ENCODE assay signal across 30 cellular contexts in genomic region chr12:45898094-45898493, GRCh38.
"Had no signal": no experiment of that assay in that cellular context is flagged by ENCODE, and none has a peak within 500 bp of the region (broad histone marks: within the 10 kb centered on the region; RNA-seq: fewer than 3 reads in every experiment).

No MANE protein-coding gene starts in this region.

- H3K27me3 Mint-ChIP-seq: activated CD4-positive, alpha-beta memory T cell treated with anti-CD3 and anti-CD28 coated beads, Interleukin-2, amount 10 ng/mL, durations not matched to agents 7 days and 5 days; activated CD4-positive, alpha-beta T cell treated with anti-CD3 and anti-CD28 coated beads, Interleukin-2, amount 10 ng/mL, durations not matched to agents 7 days and 5 days; activated naive CD8-positive, alpha-beta T cell treated with anti-CD3 and anti-CD28 coated beads for 36 hours; activated naive CD8-positive, alpha-beta T cell treated with anti-CD3 and anti-CD28 coated beads, Interleukin-2, amount 50 U/mL, for 24 hours had no signal

- H3K9me3 Mint-ChIP-seq: activated naive CD8-positive, alpha-beta T cell treated with anti-CD3 and anti-CD28 coated beads, Interleukin-2, amount 50 U/mL, for 24 hours; activated T-cell treated with anti-CD3 and anti-CD28 coated beads, Interleukin-2, amount 50 U/mL, for 4 hours; activated T-helper 1 cell treated with anti-CD3 and anti-CD28 coated beads, Interleukin-12 subunit alpha, Interleukin-12 subunit beta, Interleukin-2, Interleukin-4 antibody, amounts not matched to agents 30 ng/mL and 10 ng/mL and 1 ng/mL, durations not matched to agents 14 hours and 24 hours and 36 hours had no signal

- H3K36me3 ChIP-seq: adrenal gland had no signal

- H3K9me3 ChIP-seq: adrenal gland, body of pancreas, colonic mucosa, esophagus muscularis mucosa, gastrocnemius medialis, heart left ventricle had no signal

- H3K27ac ChIP-seq: adrenal gland, body of pancreas, colonic mucosa, esophagus muscularis mucosa, foreskin keratinocyte, gastrocnemius medialis, heart left ventricle, VCaP had no signal

- H3K27ac Mint-ChIP-seq: activated CD4-positive, alpha-beta memory T cell treated with anti-CD3 and anti-CD28 coated beads, Interleukin-2, amount 10 ng/mL, durations not matched to agents 7 days and 5 days; activated CD4-positive, alpha-beta T cell treated with anti-CD3 and anti-CD28 coated beads, Interleukin-2, amount 10 ng/mL, durations not matched to agents 7 days and 5 days; activated naive CD8-positive, alpha-beta T cell treated with anti-CD3 and anti-CD28 coated beads for 36 hours; activated naive CD8-positive, alpha-beta T cell treated with anti-CD3 and anti-CD28 coated beads, Interleukin-2, amount 50 U/mL, for 24 hours; activated T-helper 1 cell treated with anti-CD3 and anti-CD28 coated beads, Interleukin-12 subunit alpha, Interleukin-12 subunit beta, Interleukin-2, Interleukin-4 antibody, amounts not matched to agents 30 ng/mL and 10 ng/mL and 1 ng/mL, durations not matched to agents 14 hours and 24 hours and 36 hours; WTC11 had no signal

- H3K27me3 ChIP-seq: adrenal gland, body of pancreas, colonic mucosa, esophagus muscularis mucosa, foreskin keratinocyte, gastrocnemius medialis, heart left ventricle had no signal

- H3K4me3 Mint-ChIP-seq: activated CD4-positive, alpha-beta memory T cell treated with anti-CD3 and anti-CD28 coated beads, Interleukin-2, amount 10 ng/mL, durations not matched to agents 7 days and 5 days; activated CD4-positive, alpha-beta T cell treated with anti-CD3 and anti-CD28 coated beads, Interleukin-2, amount 10 ng/mL, durations not matched to agents 7 days and 5 days; activated naive CD8-positive, alpha-beta T cell treated with anti-CD3 and anti-CD28 coated beads for 36 hours; activated naive CD8-positive, alpha-beta T cell treated with anti-CD3 and anti-CD28 coated beads, Interleukin-2, amount 50 U/mL, for 24 hours; activated T-cell treated with anti-CD3 and anti-CD28 coated beads, Interleukin-2, amount 50 U/mL, for 4 hours; activated T-helper 1 cell treated with anti-CD3 and anti-CD28 coated beads, Interleukin-12 subunit alpha, Interleukin-12 subunit beta, Interleukin-2, Interleukin-4 antibody, amounts not matched to agents 30 ng/mL and 10 ng/mL and 1 ng/mL, durations not matched to agents 14 hours and 24 hours and 36 hours; WTC11 had no signal

- ATAC-seq: activated naive CD8-positive, alpha-beta T cell treated with anti-CD3 and anti-CD28 coated beads, Interleukin-2, amount 50 U/mL, for 24 hours; activated T-cell treated with anti-CD3 and anti-CD28 coated beads, Interleukin-2, amount 50 U/mL, for 4 hours; body of pancreas; foreskin keratinocyte; gastrocnemius medialis; heart left ventricle; WTC11 had no signal

- H3K4me1 ChIP-seq: adrenal gland, body of pancreas, colonic mucosa, esophagus muscularis mucosa, foreskin keratinocyte, gastrocnemius medialis, heart left ventricle had no signal

- H3K4me3 ChIP-seq: adrenal gland, body of pancreas, colonic mucosa, esophagus muscularis mucosa, gastrocnemius medialis, heart left ventricle had no signal

- DNase-seq: activated CD4-positive, alpha-beta memory T cell treated with anti-CD3 and anti-CD28 coated beads, Interleukin-2, amount 10 ng/mL, durations not matched to agents 7 days and 5 days; activated CD4-positive, alpha-beta T cell treated with anti-CD3 and anti-CD28 coated beads for 1 hour; activated CD4-positive, alpha-beta T cell treated with anti-CD3 and anti-CD28 coated beads for 4 hours; activated CD4-positive, alpha-beta T cell treated with anti-CD3 and anti-CD28 coated beads, Interleukin-2, amount 10 ng/mL, durations not matched to agents 7 days and 5 days; activated CD4-positive, alpha-beta T cell treated with anti-CD3 and anti-CD28 coated beads, Interleukin-2, amount 50 U/mL, for 4 hours; activated CD8-positive, alpha-beta memory T cell treated with anti-CD3 and anti-CD28 coated beads, Interleukin-2, amount 50 U/mL, for 48 hours; activated gamma-delta T cell; activated naive CD4-positive, alpha-beta T cell treated with anti-CD3 and anti-CD28 coated beads, Interleukin-2, amount 50 U/mL, for 16 hours; activated naive CD4-positive, alpha-beta T cell treated with Interleukin-2 at 50 U/mL for 16 hours; activated naive CD8-positive, alpha-beta T cell treated with anti-CD3 and anti-CD28 coated beads for 36 hours; activated naive CD8-positive, alpha-beta T cell treated with anti-CD3 and anti-CD28 coated beads, Interleukin-2, amount 50 U/mL, for 24 hours; activated T-cell treated with anti-CD3 and anti-CD28 coated beads, Interleukin-2, amount 50 U/mL, for 4 hours; adrenal gland; amygdala; aorta; body of pancreas; caudate nucleus; cerebellar nuclear complex; colonic mucosa; effector CD8-positive, alpha-beta T cell; erythroblast; foreskin keratinocyte; gastrocnemius medialis; glutamatergic neuron; heart left ventricle; T-helper 2 cell had no signal
